ENCODE assay signal across 1 cellular context in genomic region chr17:29630630-29631193, GRCh38.
TF ChIP-seq lines count a peak whose summit lies in the region.

No MANE protein-coding gene starts in this region.

TF ChIP-seq in GM23338, 12 proteins besides CTCF, POLR2A, EP300 and RAD21 (continued from another document):
- no peak for TF ChIP-seq ZNF462 (CRISPR knock-in tag; IDR thresholded peaks at IDR 0.05)
- TF ChIP-seq REST (IDR thresholded peaks at IDR 0.05; ENCODE audit: unreplicated experiment) = no peak
- TF ChIP-seq EZH2phosphoT487 (IDR thresholded peaks at IDR 0.05; ENCODE audit: unreplicated experiment) = no peak
- no peak for TF ChIP-seq EZH2 (IDR thresholded peaks at IDR 0.05; ENCODE audit: low read depth, unreplicated experiment)
- no peak for TF ChIP-seq ZNF331 (CRISPR knock-in tag; IDR thresholded peaks at IDR 0.05; ENCODE audit: low read depth)
- TF ChIP-seq POLR2AphosphoS5 (IDR thresholded peaks at IDR 0.05; ENCODE audit: low read depth) = no peak
